Comparison of ENCODE assay signal across 27 cellular contexts in genomic region chr21:35134299-35134698, GRCh38.
"Had no signal": no experiment of that assay in that cellular context is flagged by ENCODE, and none has a peak within 500 bp of the region (broad histone marks: within the 10 kb centered on the region; RNA-seq: fewer than 3 reads in every experiment).

No MANE protein-coding gene starts in this region.

- H3K36me3 Mint-ChIP-seq: activated CD4-positive, alpha-beta memory T cell treated with anti-CD3 and anti-CD28 coated beads for 36 hours; activated naive CD4-positive, alpha-beta T cell treated with anti-CD3 and anti-CD28 coated beads, Interleukin-2, amount 10 ng/mL, durations not matched to agents 7 days and 5 days had no signal

- H3K4me2 ChIP-seq: SK-N-SH had no signal

- H3K4me3 ChIP-seq: adrenal gland, MG63, SJCRH30 had no signal

- H3K36me3 ChIP-seq: adrenal gland, MG63, SJCRH30 had no signal

- H3K4me3 Mint-ChIP-seq: activated CD4-positive, alpha-beta memory T cell treated with anti-CD3 and anti-CD28 coated beads for 36 hours; activated CD4-positive, alpha-beta T cell treated with anti-CD3 and anti-CD28 coated beads, Interleukin-2, amount 10 ng/mL, durations not matched to agents 7 days and 5 days; activated naive CD4-positive, alpha-beta T cell treated with anti-CD3 and anti-CD28 coated beads, Interleukin-2, amount 10 ng/mL, durations not matched to agents 7 days and 5 days; activated naive CD8-positive, alpha-beta T cell treated with anti-CD3 and anti-CD28 coated beads, Interleukin-2, amount 10 ng/mL, durations not matched to agents 7 days and 5 days; activated T-cell treated with anti-CD3 and anti-CD28 coated beads, Interleukin-2, amount 50 U/mL, for 4 hours had no signal

- H3K9me3 Mint-ChIP-seq: activated T-cell treated with anti-CD3 and anti-CD28 coated beads, Interleukin-2, amount 50 U/mL, for 4 hours had no signal

- H3K4me1 ChIP-seq: adrenal gland had no signal

- H3K9me3 ChIP-seq: adrenal gland, SK-N-SH had no signal

- DNase-seq: activated CD4-positive, alpha-beta memory T cell treated with anti-CD3 and anti-CD28 coated beads for 36 hours; activated CD4-positive, alpha-beta T cell treated with anti-CD3 and anti-CD28 coated beads, Interleukin-2, amount 10 ng/mL, durations not matched to agents 7 days and 5 days; activated CD4-positive, CD25-positive, alpha-beta regulatory T cell; activated CD8-positive, alpha-beta memory T cell treated with anti-CD3 and anti-CD28 coated beads for 24 hours; activated gamma-delta T cell; activated naive CD4-positive, alpha-beta T cell treated with anti-CD3 and anti-CD28 coated beads, Interleukin-2, amount 10 ng/mL, durations not matched to agents 7 days and 5 days; activated naive CD8-positive, alpha-beta T cell treated with anti-CD3 and anti-CD28 coated beads, Interleukin-2, amount 10 ng/mL, durations not matched to agents 7 days and 5 days; activated T-cell treated with anti-CD3 and anti-CD28 coated beads, Interleukin-2, amount 50 U/mL, for 4 hours; adrenal gland; anterior cingulate cortex; central memory CD4-positive, alpha-beta T cell; MG63; NCI-H1417; NCI-H1694; NCI-H2029; NCI-H2107; NCI-H2171 treated with DMSO at 0.1 percent for 48 hours; NCI-H226; NCI-H526; NCI-H82; OCI-M1; Right ventricle myocardium superior; SJCRH30; SK-N-SH; T-helper 1 cell had no signal

- H3K27me3 Mint-ChIP-seq: activated CD4-positive, alpha-beta memory T cell treated with anti-CD3 and anti-CD28 coated beads for 36 hours; activated CD4-positive, alpha-beta T cell treated with anti-CD3 and anti-CD28 coated beads, Interleukin-2, amount 10 ng/mL, durations not matched to agents 7 days and 5 days; activated naive CD8-positive, alpha-beta T cell treated with anti-CD3 and anti-CD28 coated beads, Interleukin-2, amount 10 ng/mL, durations not matched to agents 7 days and 5 days had no signal

- H3K9ac ChIP-seq: SK-N-SH had no signal

- H3K27ac ChIP-seq: adrenal gland, RWPE1, SJCRH30, VCaP had no signal

- H3K27ac Mint-ChIP-seq: activated CD4-positive, alpha-beta memory T cell treated with anti-CD3 and anti-CD28 coated beads for 36 hours; activated CD4-positive, alpha-beta T cell treated with anti-CD3 and anti-CD28 coated beads, Interleukin-2, amount 10 ng/mL, durations not matched to agents 7 days and 5 days; activated naive CD4-positive, alpha-beta T cell treated with anti-CD3 and anti-CD28 coated beads, Interleukin-2, amount 10 ng/mL, durations not matched to agents 7 days and 5 days; activated naive CD8-positive, alpha-beta T cell treated with anti-CD3 and anti-CD28 coated beads, Interleukin-2, amount 10 ng/mL, durations not matched to agents 7 days and 5 days had no signal

- H3K27me3 ChIP-seq: adrenal gland, MG63, SJCRH30 had no signal
